In genomic region chr10:12162927-12163326, GRCh38 we compare ENCODE assay signal across 19 cellular contexts. TPM values are rescaled to one million over a fixed set of nuclear protein-coding genes. Genes with fewer than 3 reads are reported as not detected.
DNase-seq lines count a peak whose midpoint lies in the region; ATAC-seq, FAIRE-seq and TF ChIP-seq lines count a peak whose summit lies in the region.
"Had no signal": no experiment of that assay in that cellular context is flagged by ENCODE, and none has a peak within 500 bp of the region (broad histone marks: within the 10 kb centered on the region; RNA-seq: fewer than 3 reads in every experiment).

No MANE protein-coding gene starts in this region.

- no peak overlapping the region for H3K4me3 Mint-ChIP-seq in activated CD8-positive, alpha-beta memory T cell treated with anti-CD3 and anti-CD28 coated beads, Interleukin-2, amount 10 ng/mL, durations not matched to agents 7 days and 5 days
- no peak overlapping the region for H3K4me3 Mint-ChIP-seq in activated T-helper 17 cell treated with anti-CD3 and anti-CD28 coated beads, Interleukin-2, amount 50 U/mL, for 72 hours
- H3K4me3 Mint-ChIP-seq: CD8-positive, alpha-beta memory T cell; HFFc6 had no signal

- no peaks in the 10 kb centered on the region for H3K9me3 ChIP-seq in A549
- no peaks in the 10 kb centered on the region for H3K9me3 ChIP-seq in HCT116 (ENCODE audit: control insufficient read depth in 1 of 2, insufficient read depth in 1 of 2, low read depth in 1 of 2, low read length in 2 of 2)
- no peaks in the 10 kb centered on the region for H3K9me3 ChIP-seq in parathyroid adenoma (ENCODE audit: control insufficient read depth, low read length)
- H3K9me3 ChIP-seq: BE2C, Caco-2, HAP-1 had no signal

- H3K4me1 ChIP-seq in A549 (no peaks in the 10 kb centered on the region), HCT116 (ENCODE audit: control insufficient read depth in 1 of 2, insufficient read depth in 2 of 2, low read length in 2 of 2) (no peaks in the 10 kb centered on the region), parathyroid adenoma (peaks cover 20% of the 10 kb centered on the region)
- H3K4me1 ChIP-seq: Caco-2, HAP-1 had no signal

- H3K36me3 Mint-ChIP-seq in activated CD8-positive, alpha-beta memory T cell treated with anti-CD3 and anti-CD28 coated beads, Interleukin-2, amount 10 ng/mL, durations not matched to agents 7 days and 5 days: peaks cover 50% of the 10 kb centered on the region
- peaks cover 95% of the 10 kb centered on the region for H3K36me3 Mint-ChIP-seq in activated T-helper 17 cell treated with anti-CD3 and anti-CD28 coated beads, Interleukin-2, amount 50 U/mL, for 72 hours (ENCODE audit: low read depth)

- POLR2A ChIA-PET in A549 (lab: Yijun Ruan, JAX) (no interaction called here), HCT116 (lab: Charles Lee) (no interaction called here)

- H4K20me1 ChIP-seq in HCT116 (ENCODE audit: insufficient read depth): no peaks in the 10 kb centered on the region

- H3K27me3 Mint-ChIP-seq in activated CD8-positive, alpha-beta memory T cell treated with anti-CD3 and anti-CD28 coated beads, Interleukin-2, amount 10 ng/mL, durations not matched to agents 7 days and 5 days: no peaks in the 10 kb centered on the region
- H3K27me3 Mint-ChIP-seq in activated T-helper 17 cell treated with anti-CD3 and anti-CD28 coated beads, Interleukin-2, amount 50 U/mL, for 72 hours: no peaks in the 10 kb centered on the region
- H3K27me3 Mint-ChIP-seq: CD8-positive, alpha-beta memory T cell had no signal

- H3K27me3 ChIP-seq in HCT116 (ENCODE audit: insufficient read depth, low read length) (no peaks in the 10 kb centered on the region), parathyroid adenoma (ENCODE audit: control insufficient read depth, insufficient read depth, low read length) (no peaks in the 10 kb centered on the region)
- H3K27me3 ChIP-seq: BE2C had no signal

- H3K79me2 ChIP-seq in HCT116 (ENCODE audit: insufficient read depth, low read length) (no peaks in the 10 kb centered on the region), parathyroid adenoma (no peaks in the 10 kb centered on the region)

- no peak for FAIRE-seq in A549 (lab: Jason Lieb, UNC)
- FAIRE-seq: A204.1, GM12892, H1, HTR-8/SVneo had no signal

- no peak for ATAC-seq in activated CD8-positive, alpha-beta memory T cell treated with anti-CD3 and anti-CD28 coated beads, Interleukin-2, amount 10 ng/mL, durations not matched to agents 7 days and 5 days
- ATAC-seq in A549 (peak; percentile 59 to 60; a peak in 4 of 6 replicates), HCT116 (peak; percentile 46; the same call in 1 of the 2 replicates)
- ATAC-seq in activated T-helper 17 cell treated with anti-CD3 and anti-CD28 coated beads, Interleukin-2, amount 50 U/mL, for 72 hours (replicated peaks): no peak

- TF ChIP-seq POLR2A in A549 (IDR thresholded peaks at IDR 0.05; ENCODE audit: low read length) (no peak), HCT116 (IDR thresholded peaks at IDR 0.05; ENCODE audit: borderline replicate concordance, extremely low read depth, insufficient read depth, insufficient read length) (no peak)

- CTCF ChIA-PET in activated CD8-positive, alpha-beta memory T cell treated with anti-CD3 and anti-CD28 coated beads, Interleukin-2, amount 10 ng/mL, durations not matched to agents 7 days and 5 days (lab: Charles Lee): no interaction called here
- CTCF ChIA-PET in A549 (lab: Yijun Ruan, JAX) (interaction anchor here (0.7 to 1.3 kb wide), 2 partner anchors 381 to 549 kb away, joined by 3 to 4 read pairs; no protein-coding TSS in a partner anchor), HCT116 (lab: Charles Lee) (no interaction called here)

- H3K9ac ChIP-seq in HCT116 (ENCODE audit: low read length) (no peak overlapping the region), parathyroid adenoma (no peak overlapping the region)

- H3K9me2 ChIP-seq in HCT116 (ENCODE audit: insufficient read depth): no peaks in the 10 kb centered on the region

- H3K27ac ChIP-seq in A549 (no peak overlapping the region), HCT116 (ENCODE audit: low read depth, low read length) (no peak overlapping the region), parathyroid adenoma (peak overlapping the region; percentile 41)
- H3K27ac ChIP-seq: C4-2B had no signal

- TF ChIP-seq EP300 in A549 (IDR thresholded peaks at IDR 0.05): no peak

- intact Hi-C loops in HCT116 (cut with micrococcal nuclease): no loop called here

- H3K4me3 ChIP-seq in A549: no peak overlapping the region
- H3K4me3 ChIP-seq in HCT116 (replicated peaks in 1 of 2; ENCODE audit: low read depth in 1 of 2, low read length in 2 of 2): no peak overlapping the region
- H3K4me3 ChIP-seq in parathyroid adenoma (ENCODE audit: low read depth, low read length): no peak overlapping the region
- H3K4me3 ChIP-seq: HAP-1 had no signal

- peaks cover 12 to 14% of the 10 kb centered on the region in 2 experiments for H3K36me3 ChIP-seq in HCT116 (ENCODE audit: control insufficient read depth in 1 of 2, insufficient read depth in 2 of 2, low read length in 2 of 2)
- H3K36me3 ChIP-seq in parathyroid adenoma (ENCODE audit: control insufficient read depth, insufficient read depth, low read length): no peaks in the 10 kb centered on the region

- RAD21 ChIA-PET in HCT116 (lab: Charles Lee; ENCODE audit: low non-redundant PET in 1 of 2, low total read pairs in 2 of 2, uncharacterized antibody in 2 of 2, unreplicated experiment in 2 of 2): no interaction called here

- no peak overlapping the region for H3K27ac Mint-ChIP-seq in activated CD8-positive, alpha-beta memory T cell treated with anti-CD3 and anti-CD28 coated beads, Interleukin-2, amount 10 ng/mL, durations not matched to agents 7 days and 5 days
- no peak overlapping the region for H3K27ac Mint-ChIP-seq in activated T-helper 17 cell treated with anti-CD3 and anti-CD28 coated beads, Interleukin-2, amount 50 U/mL, for 72 hours
- H3K27ac Mint-ChIP-seq: HFFc6 had no signal

- TF ChIP-seq RAD21 in A549 (conservative IDR thresholded peaks at IDR 0.05 in 1 of 2, IDR thresholded peaks at IDR 0.05 in 1 of 2): no peak
- no peak for TF ChIP-seq RAD21 in HCT116 (IDR thresholded peaks at IDR 0.05; ENCODE audit: low read depth)

- H3K9me3 Mint-ChIP-seq in activated CD8-positive, alpha-beta memory T cell treated with anti-CD3 and anti-CD28 coated beads, Interleukin-2, amount 10 ng/mL, durations not matched to agents 7 days and 5 days (ENCODE audit: low read depth): no peaks in the 10 kb centered on the region
- no peaks in the 10 kb centered on the region for H3K9me3 Mint-ChIP-seq in activated T-helper 17 cell treated with anti-CD3 and anti-CD28 coated beads, Interleukin-2, amount 50 U/mL, for 72 hours
- H3K9me3 Mint-ChIP-seq: CD8-positive, alpha-beta memory T cell; HFFc6 had no signal

- TF ChIP-seq CTCF in A549 (IDR thresholded peaks at IDR 0.05) (no peak), HCT116 (IDR thresholded peaks at IDR 0.05 in 2 of 3, conservative IDR thresholded peaks at IDR 0.05 in 1 of 3; ENCODE audit: borderline replicate concordance in 1 of 3, insufficient read depth in 1 of 3, low read depth in 2 of 3, low read length in 2 of 3) (no peak), parathyroid adenoma (IDR thresholded peaks at IDR 0.05) (no peak)

- H3K4me2 ChIP-seq in A549 (no peak overlapping the region), HCT116 (ENCODE audit: low read length) (no peak overlapping the region), parathyroid adenoma (ENCODE audit: low read length) (no peak overlapping the region)

- WGBS in A549 (ENCODE audit: missing lambda C conversion rate): 93% methylated on average over 6 of the region's 6 CpGs

- no peaks in the 10 kb centered on the region for H3K4me1 Mint-ChIP-seq in activated CD8-positive, alpha-beta memory T cell treated with anti-CD3 and anti-CD28 coated beads, Interleukin-2, amount 10 ng/mL, durations not matched to agents 7 days and 5 days
- no peaks in the 10 kb centered on the region for H3K4me1 Mint-ChIP-seq in activated T-helper 17 cell treated with anti-CD3 and anti-CD28 coated beads, Interleukin-2, amount 50 U/mL, for 72 hours
- H3K4me1 Mint-ChIP-seq: CD8-positive, alpha-beta memory T cell had no signal

- no TSS peak for BruUV-seq in HCT116 (replicated peaks; lab: Mats Ljungman, UMichigan)

- H2AFZ ChIP-seq in HCT116 (ENCODE audit: low read depth, low read length, poor library complexity, severe bottlenecking) (no peak overlapping the region), parathyroid adenoma (no peak overlapping the region)

- DNase-seq in activated CD8-positive, alpha-beta memory T cell treated with anti-CD3 and anti-CD28 coated beads, Interleukin-2, amount 10 ng/mL, durations not matched to agents 7 days and 5 days: peak; percentile 23
- no peak for DNase-seq in activated CD8-positive, alpha-beta memory T cell treated with anti-CD3 and anti-CD28 coated beads for 24 hours
- DNase-seq in A549 (ENCODE audit: low read depth in 1 of 2, low spot score in 1 of 2): no peak
- DNase-seq in HCT116 (ENCODE audit: low read depth, low spot score): no peak
- no peak for DNase-seq in A172 (ENCODE audit: low spot score)
- DNase-seq: BE2C; Caco-2; CD8-positive, alpha-beta memory T cell; DND-41; GDM1; HFFc6 had no signal

RNA-seq across cellular contexts. Expression of gene NUDT5, which starts 32.8 kb away (rescaled TPM):
- total RNA-seq in activated CD8-positive, alpha-beta memory T cell treated with anti-CD3 and anti-CD28 coated beads, Interleukin-2, amount 10 ng/mL, durations not matched to agents 7 days and 5 days: 100 to 1,000 TPM; 107 to 125 TPM
- polyA plus RNA-seq in A549 (2011; rRNA removed) (146 and 158 TPM in 2 replicates), A549 (2017; fragmentation: RNase III; extraction: RNeasy Plus Mini Kit Qiagen cat#74134 plus additional on column Dnase treatment) (190 to 213 TPM (median 191 TPM) in 3 replicates)
- polyA plus RNA-seq in A549 (2012; cell fraction: cytosol; rRNA removed): 103 and 114 TPM in 2 replicates
- 44.3 and 81.7 TPM in 2 replicates for polyA plus RNA-seq in A549 (2012; cell fraction: nucleus; rRNA removed)
- polyA minus RNA-seq in A549 (2011; rRNA and poly(A)+ RNA removed): 53.0 and 54.0 TPM in 2 replicates
- total RNA-seq in HCT116 (2021; ENCODE audit: unreplicated experiment): 101 TPM
- 75.0 and 99.5 TPM in 2 replicates for polyA plus RNA-seq in HCT116 (2012)
- total RNA-seq in A172 (2014; rRNA removed; shearing (Covaris generic)): 166 and 198 TPM in 2 replicates
- 100 to 1,000 TPM in 1 of 2 donors, 10 to 100 TPM in 1; 99.1 to 139 TPM for total RNA-seq in activated T-helper 17 cell treated with anti-CD3 and anti-CD28 coated beads, Interleukin-2, amount 50 U/mL, for 72 hours

RNA-seq across cellular contexts. Expression of gene CDC123, which starts 33.1 kb away (rescaled TPM):
- 100 to 1,000 TPM in 1 of 2 experiments, 10 to 100 TPM in 1; 95.2 to 130 TPM for total RNA-seq in activated CD8-positive, alpha-beta memory T cell treated with anti-CD3 and anti-CD28 coated beads, Interleukin-2, amount 10 ng/mL, durations not matched to agents 7 days and 5 days
- polyA plus RNA-seq in A549 (2011; rRNA removed) (164 and 193 TPM in 2 replicates), A549 (2017; fragmentation: RNase III; extraction: RNeasy Plus Mini Kit Qiagen cat#74134 plus additional on column Dnase treatment) (192 to 196 TPM (median 195 TPM) in 3 replicates)
- polyA plus RNA-seq in A549 (2012; cell fraction: cytosol; rRNA removed): 134 and 146 TPM in 2 replicates
- 52.2 and 53.9 TPM in 2 replicates for polyA plus RNA-seq in A549 (2012; cell fraction: nucleus; rRNA removed)
- 281 and 294 TPM in 2 replicates for polyA minus RNA-seq in A549 (2011; rRNA and poly(A)+ RNA removed)
- 132 TPM for total RNA-seq in HCT116 (2021; ENCODE audit: unreplicated experiment)
- polyA plus RNA-seq in HCT116 (2012): 133 and 134 TPM in 2 replicates
- 205 and 332 TPM in 2 replicates for total RNA-seq in A172 (2014; rRNA removed; shearing (Covaris generic))
- total RNA-seq in activated T-helper 17 cell treated with anti-CD3 and anti-CD28 coated beads, Interleukin-2, amount 50 U/mL, for 72 hours: 100 to 1,000 TPM in 1 of 2 donors, 10 to 100 TPM in 1; 93.8 to 202 TPM

RNA-seq across cellular contexts. Expression of gene SEC61A2, which starts 33.5 kb away (rescaled TPM):
- total RNA-seq in activated CD8-positive, alpha-beta memory T cell treated with anti-CD3 and anti-CD28 coated beads, Interleukin-2, amount 10 ng/mL, durations not matched to agents 7 days and 5 days: 10 to 100 TPM; 13.9 to 16.1 TPM
- polyA plus RNA-seq in A549 (2011; rRNA removed) (17.8 and 23.2 TPM in 2 replicates), A549 (2017; fragmentation: RNase III; extraction: RNeasy Plus Mini Kit Qiagen cat#74134 plus additional on column Dnase treatment) (16.5 to 17.5 TPM (median 17.3 TPM) in 3 replicates)
- 8.0 and 9.6 TPM in 2 replicates for polyA plus RNA-seq in A549 (2012; cell fraction: cytosol; rRNA removed)
- polyA plus RNA-seq in A549 (2012; cell fraction: nucleus; rRNA removed): 15.9 and 34.6 TPM in 2 replicates
- 9.5 and 10.3 TPM in 2 replicates for polyA minus RNA-seq in A549 (2011; rRNA and poly(A)+ RNA removed)
- 10.0 TPM for total RNA-seq in HCT116 (2021; ENCODE audit: unreplicated experiment)
- polyA plus RNA-seq in HCT116 (2012): 2.5 and 4.7 TPM in 2 replicates
- 6.1 and 17.4 TPM in 2 replicates for total RNA-seq in A172 (2014; rRNA removed; shearing (Covaris generic))
- 10 to 100 TPM; 16.0 to 22.3 TPM for total RNA-seq in activated T-helper 17 cell treated with anti-CD3 and anti-CD28 coated beads, Interleukin-2, amount 50 U/mL, for 72 hours

Comparison
In these comparisons a context has a peak if more than half of its experiments do, and no peak if none do; other contexts are left out.
1. ATAC-seq: peak in A549 (2 of 2) and HCT116 (single experiment); none in activated CD8-positive, alpha-beta memory T cell treated with anti-CD3 and anti-CD28 coated beads, Interleukin-2, amount 10 ng/mL, durations not matched to agents 7 days and 5 days (single experiment) and activated T-helper 17 cell treated with anti-CD3 and anti-CD28 coated beads, Interleukin-2, amount 50 U/mL, for 72 hours (single experiment).